ENCODE assay signal across 8 cellular contexts in the genomic region with DNA sequence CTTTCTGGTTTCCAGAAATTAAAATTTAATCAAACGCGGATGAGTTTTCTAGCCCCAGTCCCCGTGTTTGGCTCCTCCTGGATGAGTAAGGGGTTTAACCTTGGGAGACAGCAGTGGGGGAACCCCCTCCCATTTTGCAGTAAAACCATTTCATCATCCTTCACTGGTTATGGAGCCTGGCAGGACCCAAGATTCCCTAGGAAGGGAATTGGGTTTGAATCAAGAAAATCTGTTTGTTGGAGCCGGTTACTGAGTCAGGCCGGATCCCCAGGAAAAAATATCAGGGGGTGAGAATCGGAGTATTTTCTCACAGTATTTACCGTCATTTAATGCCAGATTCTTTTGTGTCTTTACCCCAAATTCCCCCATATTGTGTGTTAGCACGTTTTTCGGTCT. TPM values are rescaled to one million over a fixed set of nuclear protein-coding genes. Genes with fewer than 3 reads are reported as not detected.
DNase-seq lines count a peak whose midpoint lies in the region; ATAC-seq, FAIRE-seq and TF ChIP-seq lines count a peak whose summit lies in the region.

No MANE protein-coding gene starts in this region.

- H2BK20ac ChIP-seq in H1 (ENCODE audit: low read length), result no peak overlapping the region

- H3K23ac ChIP-seq in H1 (ENCODE audit: insufficient read length), result no peak overlapping the region

- no peak for DNase-seq in CD8-positive, alpha-beta memory T cell
- DNase-seq in NB4 (ENCODE audit: low read depth), result no peak
- DNase-seq in H1 (ENCODE audit: low read depth in 1 of 2, low spot score in 2 of 2), result no peak
- no peak for DNase-seq in omental fat pad (ENCODE audit: low spot score)
- no peak for DNase-seq in NCI-H2081 treated with DMSO at 0.1 percent for 48 hours (lab: John Stamatoyannopoulos, UW)
- DNase-seq in NCI-H524 treated with DMSO at 0.1 percent for 48 hours (lab: John Stamatoyannopoulos, UW), result no peak
- DNase-seq in COLO829 (ENCODE audit: low spot score), result no peak

- TF ChIP-seq EP300 in H1 (IDR thresholded peaks at IDR 0.05; ENCODE audit: borderline replicate concordance in 1 of 2, low read depth in 2 of 2, low read length in 2 of 2), result no peak

- peak overlapping the region; percentile 85 to 99 (median 97) for H3K4me3 Mint-ChIP-seq in CD8-positive, alpha-beta memory T cell

- TF ChIP-seq RAD21 in H1 (IDR thresholded peaks at IDR 0.05 in 1 of 2, conservative IDR thresholded peaks at IDR 0.05 in 1 of 2; ENCODE audit: low read depth in 2 of 2, low read length in 2 of 2), result no peak

- TF ChIP-seq POLR2A in NB4 (IDR thresholded peaks at IDR 0.05; ENCODE audit: extremely low read depth, insufficient read length) (no peak), H1 (IDR thresholded peaks at IDR 0.05; ENCODE audit: control extremely low read depth in 1 of 2, low read depth in 2 of 2, low read length in 2 of 2) (peak in 1 of 2 experiments; percentile 23; a peak in 1 of 3 replicates)

- peaks cover under 1% of the 10 kb centered on the region; the same call in 1 of the 2 replicates for H3K79me1 ChIP-seq in H1 (ENCODE audit: low read depth, low read length)

- no peak for FAIRE-seq in H1 (lab: Jason Lieb, UNC)

- peaks cover 15 to 21% of the 10 kb centered on the region in 2 experiments for H4K20me1 ChIP-seq in H1 (replicated peaks in 1 of 2; ENCODE audit: control insufficient read depth in 1 of 2, insufficient read depth in 2 of 2, low read length in 2 of 2)

- no peaks in the 10 kb centered on the region for H3K9me3 ChIP-seq in CD8-positive, alpha-beta memory T cell (ENCODE audit: low read length)
- no peaks in the 10 kb centered on the region for H3K9me3 ChIP-seq in H1 (ENCODE audit: insufficient read depth in 2 of 2, low read depth in 1 of 2, low read length in 1 of 2)

- peak overlapping the region; percentile 84 to 90 for H3K4me2 ChIP-seq in H1 (ENCODE audit: insufficient read depth in 1 of 2, low read depth in 2 of 2, low read length in 2 of 2)

- no peak overlapping the region for H4K8ac ChIP-seq in H1 (ENCODE audit: extremely low read depth, insufficient read depth, low read length)

- H2AFZ ChIP-seq in H1 (ENCODE audit: low read length), result no peak overlapping the region

- H4K5ac ChIP-seq in H1 (ENCODE audit: insufficient read length, low read depth, low read length), result no peak overlapping the region

- H3K9ac ChIP-seq in H1 (replicated peaks in 1 of 4; ENCODE audit: extremely low read depth in 1 of 4, low read depth in 3 of 4, low read length in 3 of 4), result peak overlapping the region; percentile 78 to 92 (median 85)

- peak; percentile 29 for ATAC-seq in omental fat pad (ENCODE audit: low FRiP score)
- ATAC-seq in GM19035 (IDR thresholded peaks at IDR 0.05; ENCODE audit: unreplicated experiment), result no peak

- H3K23me2 ChIP-seq in H1 (ENCODE audit: low read depth, low read length), result peaks cover 8% of the 10 kb centered on the region

- TF ChIP-seq CTCF in NB4 (IDR thresholded peaks at IDR 0.05; ENCODE audit: low read depth, low read length), result no peak
- TF ChIP-seq CTCF in H1 (IDR thresholded peaks at IDR 0.05; ENCODE audit: control extremely low read depth in 1 of 3, insufficient read depth in 1 of 3, low read depth in 1 of 3, low read length in 3 of 3), result no peak
- TF ChIP-seq CTCF in omental fat pad (IDR thresholded peaks at IDR 0.05), result no peak

- no peak overlapping the region for H3K4ac ChIP-seq in H1 (replicated peaks; ENCODE audit: insufficient read length, low read depth, low read length)

- H3K36me3 Mint-ChIP-seq in CD8-positive, alpha-beta memory T cell, result peaks cover 0 to 49% (median 2%) of the 10 kb centered on the region in 3 donors

- no peak overlapping the region for H3K14ac ChIP-seq in H1 (ENCODE audit: insufficient read length)

- no peak overlapping the region for H2AK5ac ChIP-seq in H1 (ENCODE audit: low read depth, low read length)

- H2BK15ac ChIP-seq in H1 (ENCODE audit: low read length), result no peak overlapping the region

- no peak overlapping the region for H4K91ac ChIP-seq in H1 (replicated peaks; ENCODE audit: insufficient read length, low read length)

- H2BK12ac ChIP-seq in H1 (ENCODE audit: low read depth, low read length), result no peak overlapping the region

- peaks cover 63 to 69% (median 68%) of the 10 kb centered on the region in 3 donors for H3K4me1 Mint-ChIP-seq in CD8-positive, alpha-beta memory T cell

- H3K4me1 ChIP-seq in CD8-positive, alpha-beta memory T cell (ENCODE audit: insufficient read depth, low read length), result peaks cover 57% of the 10 kb centered on the region
- H3K4me1 ChIP-seq in H1 (replicated peaks in 1 of 4; ENCODE audit: control insufficient read depth in 3 of 4, insufficient read depth in 4 of 4, low read length in 3 of 4), result peaks cover 0 to 9% (median 7%) of the 10 kb centered on the region in 4 experiments; a peak in 5 of 7 replicates

- H3K79me2 ChIP-seq in H1 (ENCODE audit: control insufficient read depth in 1 of 2, insufficient read depth in 2 of 2, low read length in 2 of 2), result peaks cover 37 to 55% of the 10 kb centered on the region in 2 experiments

- H2BK120ac ChIP-seq in H1 (replicated peaks; ENCODE audit: low read depth, low read length), result no peak overlapping the region

- no peaks in the 10 kb centered on the region for H3K36me3 ChIP-seq in CD8-positive, alpha-beta memory T cell (ENCODE audit: insufficient read depth, low read length)
- H3K36me3 ChIP-seq in H1 (ENCODE audit: control insufficient read depth in 2 of 4, insufficient read depth in 4 of 4, low read length in 3 of 4), result peaks cover 0 to 13% (median 0%) of the 10 kb centered on the region in 4 experiments; a peak in 1 of 8 replicates

- peak overlapping the region; percentile 86 for H3K27ac ChIP-seq in CD8-positive, alpha-beta memory T cell (ENCODE audit: low read depth, low read length)
- H3K27ac ChIP-seq in H1 (ENCODE audit: low read depth, low read length), result peak overlapping the region; percentile 72; the same call in 1 of the 2 replicates

- no peak overlapping the region for H3K56ac ChIP-seq in H1 (replicated peaks; ENCODE audit: insufficient read length, low read depth, low read length)

- H3K27ac Mint-ChIP-seq in CD8-positive, alpha-beta memory T cell, result peak overlapping the region; percentile 79 to 99 (median 96)

- no peaks in the 10 kb centered on the region for H3K27me3 ChIP-seq in CD8-positive, alpha-beta memory T cell (ENCODE audit: insufficient read depth, low read length, poor library complexity, severe bottlenecking)
- no peaks in the 10 kb centered on the region for H3K27me3 ChIP-seq in H1 (replicated peaks in 1 of 4; ENCODE audit: control insufficient read depth in 3 of 4, extremely low read depth in 1 of 4, insufficient read depth in 3 of 4, low read length in 3 of 4)

- H3K18ac ChIP-seq in H1 (ENCODE audit: extremely low read depth, low read length), result no peak overlapping the region

- H3K27me3 Mint-ChIP-seq in CD8-positive, alpha-beta memory T cell, result no peaks in the 10 kb centered on the region

- 1% methylated on average over 9 of the region's 9 CpGs; no CpG with 5 or more reads in 1 of the 2 experiments for whole genome bisulfite sequencing in H1 (ENCODE audit: extremely low coverage in 1 of 2, insufficient coverage in 1 of 2, insufficient read length in 1 of 2, insufficient replicate concordance in 2 of 2, low coverage in 1 of 2, low lambda C conversion rate in 2 of 2, missing lambda C conversion rate in 1 of 2), 2 experiments

- POLR2A ChIA-PET in CD8-positive, alpha-beta memory T cell (lab: Charles Lee), result interaction anchor here (1.1 kb wide), 3 partner anchors 81 to 93 kb away, joined by 6 to 7 read pairs (median 7); partner anchors contain the start of gene STK4
- POLR2A ChIA-PET in H1 (lab: Charles Lee; ENCODE audit: partially characterized antibody), result interaction anchor here (3.2 kb wide), 1 partner anchor 23 kb away, joined by 18 read pairs; the partner anchor contains the start of gene PABPC1L

- no peaks in the 10 kb centered on the region for H3K9me3 Mint-ChIP-seq in CD8-positive, alpha-beta memory T cell

- H2BK5ac ChIP-seq in H1 (ENCODE audit: low read depth, low read length), result no peak overlapping the region

- CTCF ChIA-PET in CD8-positive, alpha-beta memory T cell (lab: Charles Lee), result interaction anchor here (0.9 kb wide), 1 partner anchor 575 kb away, joined by 3 read pairs; the partner anchor contains the start of gene FITM2
- CTCF ChIA-PET in H1 (lab: Charles Lee; ENCODE audit: partially characterized antibody), result no interaction called here

- peak overlapping the region; percentile 89 for H3K4me3 ChIP-seq in CD8-positive, alpha-beta memory T cell (ENCODE audit: low read length)
- H3K4me3 ChIP-seq in NB4 (ENCODE audit: low read depth, low read length) (peak overlapping the region; percentile 96), H1 (ENCODE audit: extremely low read depth in 1 of 4, insufficient read depth in 2 of 4, low read depth in 3 of 4, low read length in 4 of 4) (peak overlapping the region; percentile 86 to 96 (median 92))

TF ChIP-seq in H1, 55 proteins besides CTCF, POLR2A, EP300 and RAD21:
- TF ChIP-seq POU5F1 (IDR thresholded peaks at IDR 0.05; ENCODE audit: low read depth, low read length) (no peak), SAP30 (IDR thresholded peaks at IDR 0.05; ENCODE audit: insufficient read depth, insufficient replicate concordance, low read length) (peak; percentile 47)

RNA-seq across cellular contexts. Expression of gene YWHAB, which starts 0.8 kb away (rescaled TPM):
- total RNA-seq in CD8-positive, alpha-beta memory T cell, result 100 to 1,000 TPM; 275 to 276 TPM
- 661 TPM for polyA plus RNA-seq in CD8-positive, alpha-beta memory T cell
- total RNA-seq in H1 (2021; fragmentation: NEBNext Ultra II Directional; extraction: Animal tissue kit (Norgen Biotek cat#: 25700)), result 246 and 256 TPM in 2 replicates
- polyA plus RNA-seq in H1 (2011; rRNA removed), result 40.2 and 72.9 TPM in 2 replicates
- polyA plus RNA-seq in H1 (2011; cell fraction: cytosol; rRNA removed), result 93.0 TPM
- 30.6 TPM for polyA plus RNA-seq in H1 (2011; cell fraction: nucleus; rRNA removed)
- 131 to 211 TPM (median 149 TPM) in 4 replicates for polyA plus RNA-seq in H1 (2012, experiment 1 of 2)
- polyA plus RNA-seq in H1 (2012, experiment 2 of 2), result 47.9 TPM
- 235 TPM for polyA plus RNA-seq in H1 (2013, experiment 1 of 2)
- 241 TPM for polyA plus RNA-seq in H1 (2013, experiment 2 of 2)
- 52.5 and 80.7 TPM in 2 replicates for polyA minus RNA-seq in H1 (2011; rRNA and poly(A)+ RNA removed)
- polyA minus RNA-seq in H1 (2011; cell fraction: cytosol; rRNA and poly(A)+ RNA removed), result 44.5 TPM
- 34.7 TPM for polyA minus RNA-seq in H1 (2011; cell fraction: nucleus; rRNA and poly(A)+ RNA removed)
- total RNA-seq in omental fat pad, result 100 to 1,000 TPM; 114 to 153 (median 143) TPM

RNA-seq across cellular contexts. Expression of gene PABPC1L, which starts 23.6 kb away (rescaled TPM):
- 10 to 100 TPM; 61.1 to 61.4 TPM for total RNA-seq in CD8-positive, alpha-beta memory T cell
- 1.3 TPM for polyA plus RNA-seq in CD8-positive, alpha-beta memory T cell
- total RNA-seq in H1 (2021; fragmentation: NEBNext Ultra II Directional; extraction: Animal tissue kit (Norgen Biotek cat#: 25700)), result 60.9 and 61.1 TPM in 2 replicates
- polyA plus RNA-seq in H1 (2011; rRNA removed), result 108 and 151 TPM in 2 replicates
- 155 TPM for polyA plus RNA-seq in H1 (2011; cell fraction: cytosol; rRNA removed)
- 347 TPM for polyA plus RNA-seq in H1 (2011; cell fraction: nucleus; rRNA removed)
- polyA plus RNA-seq in H1 (2012, experiment 1 of 2), result 83.3 to 100 TPM (median 93.5 TPM) in 4 replicates
- 37.4 TPM for polyA plus RNA-seq in H1 (2012, experiment 2 of 2)
- polyA plus RNA-seq in H1 (2013, experiment 1 of 2), result 58.3 TPM
- 46.6 TPM for polyA plus RNA-seq in H1 (2013, experiment 2 of 2)
- polyA minus RNA-seq in H1 (2011; rRNA and poly(A)+ RNA removed), result 40.6 and 47.9 TPM in 2 replicates
- polyA minus RNA-seq in H1 (2011; cell fraction: cytosol; rRNA and poly(A)+ RNA removed), result 32.8 TPM
- polyA minus RNA-seq in H1 (2011; cell fraction: nucleus; rRNA and poly(A)+ RNA removed), result 75.4 TPM
- total RNA-seq in omental fat pad, result 10 to 100 TPM in 2 of 4 donors, 1 to 10 TPM in 2; 5.1 to 17.1 (median 10.3) TPM
